In the genomic region with DNA sequence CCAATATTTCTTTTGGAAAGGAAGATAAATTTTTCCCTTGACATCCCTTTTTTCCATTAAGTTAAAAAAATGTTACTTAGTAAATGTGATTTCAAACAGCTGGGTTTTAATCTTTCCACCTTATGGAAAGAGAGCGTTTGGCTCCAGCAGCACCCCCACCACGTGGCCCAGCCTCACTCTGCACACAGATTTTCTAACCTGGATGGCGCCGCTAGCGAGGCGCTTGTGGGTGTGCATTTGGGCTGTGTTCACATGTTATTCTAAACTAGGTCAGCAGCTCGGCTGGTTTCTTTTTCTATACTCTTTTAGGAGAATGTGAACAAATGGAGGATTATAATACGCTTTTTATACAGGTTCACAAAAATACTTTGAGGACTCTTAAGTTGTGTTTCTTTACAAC, we compare ENCODE assay signal across 9 cellular contexts.
DNase-seq lines count a peak whose midpoint lies in the region; ATAC-seq lines count a peak whose summit lies in the region.
"Had no signal": no experiment of that assay in that cellular context is flagged by ENCODE, and none has a peak within 500 bp of the region (broad histone marks: within the 10 kb centered on the region; RNA-seq: fewer than 3 reads in every experiment).

No MANE protein-coding gene starts in this region.

- peak; percentile 48 for DNase-seq in stimulated activated CD4-positive, alpha-beta T cell treated with anti-CD3 and anti-CD28 coated beads, Interleukin-15, amount 100 ng/mL, for 24 hours
- DNase-seq in stimulated activated CD4-positive, alpha-beta T cell treated with anti-CD3 and anti-CD28 coated beads, Interleukin-12 subunit alpha, Interleukin-12 subunit beta, amount 100 ng/mL, for 4 hours, result no peak
- DNase-seq in activated effector memory CD4-positive, alpha-beta T cell treated with anti-CD3 and anti-CD28 coated beads, Interleukin-2, amount 50 U/mL, for 16 hours, result peak; percentile 79
- DNase-seq in left lobe of liver (ENCODE audit: low spot score), result peak; percentile 61
- DNase-seq in hepatic stellate cell (ENCODE audit: low spot score), result no peak
- DNase-seq in cortex of kidney (lab: John Stamatoyannopoulos, UW), result no peak
- no peak for DNase-seq in SW480 (ENCODE audit: low spot score)
- DNase-seq: NCI-H146 had no signal

- peak; percentile 27 for ATAC-seq in left lobe of liver
- ATAC-seq in GM21825 (IDR thresholded peaks at IDR 0.05; ENCODE audit: unreplicated experiment), result no peak

Comparison
In these comparisons a context has a peak if more than half of its experiments do, and no peak if none do; other contexts are left out.
1. DNase-seq: peak in stimulated activated CD4-positive, alpha-beta T cell treated with anti-CD3 and anti-CD28 coated beads, Interleukin-15, amount 100 ng/mL, for 24 hours (single experiment), activated effector memory CD4-positive, alpha-beta T cell treated with anti-CD3 and anti-CD28 coated beads, Interleukin-2, amount 50 U/mL, for 16 hours (single experiment) and left lobe of liver (single experiment); none in stimulated activated CD4-positive, alpha-beta T cell treated with anti-CD3 and anti-CD28 coated beads, Interleukin-12 subunit alpha, Interleukin-12 subunit beta, amount 100 ng/mL, for 4 hours (single experiment), hepatic stellate cell (single experiment), cortex of kidney (single experiment) and SW480 (single experiment).